In the genomic region with DNA sequence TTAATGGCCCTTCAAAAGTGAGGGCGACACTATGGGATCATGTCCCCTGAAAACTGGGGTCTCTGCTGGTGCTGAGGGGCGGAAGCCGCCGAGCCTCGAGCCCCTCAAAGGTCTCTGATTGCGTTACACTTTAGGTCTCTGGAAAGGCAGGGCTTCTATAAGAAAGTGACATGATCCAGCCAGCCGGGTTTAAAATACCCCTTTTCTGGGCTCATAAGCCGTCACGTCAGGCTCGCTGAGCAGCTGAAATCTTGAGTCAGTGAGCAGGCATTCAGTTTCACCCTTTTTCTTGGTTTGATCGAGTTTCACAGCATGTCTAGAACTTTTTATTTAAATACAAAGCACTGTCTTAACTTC, we compare ENCODE assay signal across 1 cellular context.
TF ChIP-seq lines count a peak whose summit lies in the region.

No MANE protein-coding gene starts in this region.

TF ChIP-seq in IMR-90, 13 proteins besides CTCF, POLR2A, EP300 and RAD21:
- TF ChIP-seq SMC3 (IDR thresholded peaks at IDR 0.05; ENCODE audit: low read depth, low read length) (no peak), RCOR1 (IDR thresholded peaks at IDR 0.05; ENCODE audit: insufficient replicate concordance, low read length) (no peak), CHD1 (IDR thresholded peaks at IDR 0.05; ENCODE audit: low read depth, low read length) (no peak), FOS (IDR thresholded peaks at IDR 0.05; ENCODE audit: low read depth, low read length) (no peak), RFX5 (IDR thresholded peaks at IDR 0.05; ENCODE audit: low read depth, low read length) (no peak), MXI1 (IDR thresholded peaks at IDR 0.05; ENCODE audit: borderline replicate concordance, low read depth, low read length) (no peak), BHLHE40 (IDR thresholded peaks at IDR 0.05; ENCODE audit: low read depth, low read length) (no peak), MAFK (IDR thresholded peaks at IDR 0.05; ENCODE audit: low read depth, low read length) (no peak), ELK1 (IDR thresholded peaks at IDR 0.05; ENCODE audit: borderline replicate concordance, low read depth, low read length) (no peak), MAZ (IDR thresholded peaks at IDR 0.05; ENCODE audit: borderline replicate concordance, low read depth, low read length) (no peak), NFE2L2 (IDR thresholded peaks at IDR 0.05; ENCODE audit: low read depth, low read length) (no peak), CEBPB (IDR thresholded peaks at IDR 0.05; ENCODE audit: low read depth, low read length) (no peak)
- TF ChIP-seq, protein P1, sequence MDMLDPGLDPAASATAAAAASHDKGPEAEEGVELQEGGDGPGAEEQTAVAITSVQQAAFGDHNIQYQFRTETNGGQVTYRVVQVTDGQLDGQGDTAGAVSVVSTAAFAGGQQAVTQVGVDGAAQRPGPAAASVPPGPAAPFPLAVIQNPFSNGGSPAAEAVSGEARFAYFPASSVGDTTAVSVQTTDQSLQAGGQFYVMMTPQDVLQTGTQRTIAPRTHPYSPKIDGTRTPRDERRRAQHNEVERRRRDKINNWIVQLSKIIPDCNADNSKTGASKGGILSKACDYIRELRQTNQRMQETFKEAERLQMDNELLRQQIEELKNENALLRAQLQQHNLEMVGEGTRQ (IDR thresholded peaks at IDR 0.05; ENCODE audit: low read depth, low read length): no peak
